ENCODE assay signal across 37 cellular contexts in genomic region chr5:6389397-6389796, GRCh38. TPM values are rescaled to one million over a fixed set of nuclear protein-coding genes. Genes with fewer than 3 reads are reported as not detected.
"Had no signal": no experiment of that assay in that cellular context is flagged by ENCODE, and none has a peak within 500 bp of the region (broad histone marks: within the 10 kb centered on the region; RNA-seq: fewer than 3 reads in every experiment).

No MANE protein-coding gene starts in this region.

- H3K4me3 ChIP-seq: MG63 had no signal

- DNase-seq: Karpas-422, Kasumi-1, MG63, MM.1S, MV-4-11, NCI-H1048, NCI-H1092, NCI-H1092 treated with DMSO at 0.1 percent for 48 hours, NCI-H1105, NCI-H1105 treated with DMSO at 0.1 percent for 48 hours, NCI-H1417, NCI-H1417 treated with DMSO at 0.1 percent for 48 hours, NCI-H1436, NCI-H1436 treated with DMSO at 0.1 percent for 48 hours, NCI-H146, NCI-H1694, NCI-H1694 treated with DMSO at 0.1 percent for 48 hours, NCI-H187 treated with DMSO at 0.1 percent for 48 hours, NCI-H1930, NCI-H2029, NCI-H2029 treated with DMSO at 0.1 percent for 48 hours, NCI-H2081, NCI-H2081 treated with DMSO at 0.1 percent for 48 hours, NCI-H2107, NCI-H2171, NCI-H2171 treated with DMSO at 0.1 percent for 48 hours, NCI-H2227 treated with DMSO at 0.1 percent for 48 hours, NCI-H226, NCI-H345, NCI-H446, NCI-H446 treated with DMSO at 0.1 percent for 48 hours, NCI-H510A, NCI-H510A treated with DMSO at 0.1 percent for 48 hours, NCI-H524, NCI-H524 treated with DMSO at 0.1 percent for 48 hours had no signal

- H3K9me3 ChIP-seq: MG63 had no signal

- H3K36me3 ChIP-seq: MG63 had no signal

RNA-seq across cellular contexts. Expression of gene UBE2QL1, which starts 59.3 kb away (rescaled TPM):
- total RNA-seq: LHCN-M2, MCF 10A had no signal
